Comparison of ENCODE assay signal across 2 cellular contexts in genomic region chr16:16966439-16966838, GRCh38.
TF ChIP-seq lines count a peak whose summit lies in the region.

No MANE protein-coding gene starts in this region.

TF ChIP-seq in HepG2, 621 proteins besides CTCF, POLR2A, EP300 and RAD21 (continued from another document):
- TF ChIP-seq DZIP1 (CRISPR knock-in tag; IDR thresholded peaks at IDR 0.05), result no peak
- no peak for TF ChIP-seq ZNF17 (CRISPR knock-in tag; IDR thresholded peaks at IDR 0.05)

TF ChIP-seq in K562, 482 proteins besides CTCF, POLR2A, EP300 and RAD21 (continued from another document):
- TF ChIP-seq GTF3C2 (IDR thresholded peaks at IDR 0.05; ENCODE audit: borderline replicate concordance, extremely low read depth, insufficient read length) (no peak), RBM25 (IDR thresholded peaks at IDR 0.05; ENCODE audit: low read depth, low read length, severe bottlenecking) (peak; percentile 94), ZNF280B (CRISPR knock-in tag; IDR thresholded peaks at IDR 0.05) (no peak), TAF15 (IDR thresholded peaks at IDR 0.05; ENCODE audit: low read depth, low read length) (no peak), SPI1 (IDR thresholded peaks at IDR 0.05; ENCODE audit: borderline replicate concordance, low read depth, low read length) (no peak), ZNF134 (CRISPR knock-in tag; conservative IDR thresholded peaks at IDR 0.05) (no peak), POLR2H (tag; IDR thresholded peaks at IDR 0.05; ENCODE audit: low read depth) (no peak), MIER1 (IDR thresholded peaks at IDR 0.05; ENCODE audit: low read depth) (no peak), MGA (IDR thresholded peaks at IDR 0.05) (no peak), KLF6 (CRISPR knock-in tag; IDR thresholded peaks at IDR 0.05; ENCODE audit: borderline replicate concordance) (no peak), KDM1A (IDR thresholded peaks at IDR 0.05) (peak in 1 of 2 experiments; percentile 43; a peak in 1 of 4 replicates), ZFP36 (IDR thresholded peaks at IDR 0.05; ENCODE audit: low read depth, low read length, partially characterized antibody) (peak; percentile 76), ZNF639 (CRISPR knock-in tag; conservative IDR thresholded peaks at IDR 0.05 in 1 of 2, IDR thresholded peaks at IDR 0.05 in 1 of 2) (no peak), BCOR (IDR thresholded peaks at IDR 0.05) (peak; percentile 83; the same call in 1 of the 2 replicates), CGGBP1 (CRISPR knock-in tag; IDR thresholded peaks at IDR 0.05) (no peak)
TF ChIP-seq in K562: peak in this region for 5.
